8 cellular contexts compared by ENCODE assay signal in the genomic region with DNA sequence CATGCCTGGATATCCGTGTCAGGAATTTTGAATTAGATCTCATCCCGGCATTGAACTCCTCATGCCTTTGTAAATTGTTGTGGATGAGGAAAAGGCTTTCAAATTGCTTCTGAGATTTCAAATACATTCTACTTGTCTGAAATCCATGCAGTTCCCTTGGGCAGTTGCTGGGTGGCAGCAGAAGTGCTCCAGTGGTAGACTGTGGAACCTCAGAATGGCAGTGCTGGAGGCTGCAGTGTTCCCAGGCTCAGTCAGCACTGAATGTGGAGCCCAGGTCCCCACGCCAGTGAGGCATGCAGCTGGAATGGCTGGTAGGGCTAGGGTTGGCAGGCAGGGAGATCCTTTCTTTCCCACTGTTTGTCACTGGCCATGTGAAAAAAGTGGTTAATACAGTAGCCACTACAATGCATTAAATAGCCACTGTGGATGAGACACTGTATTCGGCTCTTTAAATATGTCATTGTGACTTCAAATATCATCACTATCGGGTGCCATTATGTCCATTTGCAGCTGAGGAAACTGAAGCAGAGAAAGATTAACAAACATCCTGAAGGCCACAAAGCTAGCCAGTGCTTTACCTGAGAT.
DNase-seq lines count a peak whose midpoint lies in the region; ATAC-seq and TF ChIP-seq lines count a peak whose summit lies in the region.

No MANE protein-coding gene starts in this region.

- no peaks in the 10 kb centered on the region for H3K9me3 ChIP-seq in upper lobe of left lung

- H3K36me3 ChIP-seq in upper lobe of left lung = no peaks in the 10 kb centered on the region

- H3K27ac ChIP-seq in coronary artery = no peak overlapping the region
- H3K27ac ChIP-seq in upper lobe of left lung = no peak overlapping the region

- DNase-seq in NCI-H2107 treated with DMSO at 0.1 percent for 48 hours (lab: John Stamatoyannopoulos, UW; ENCODE audit: unreplicated experiment) = peak; percentile 65
- no peak for DNase-seq in NCI-H2107 (lab: John Stamatoyannopoulos, UW)
- peak; percentile 58 for DNase-seq in NCI-H1694 (lab: John Stamatoyannopoulos, UW)
- DNase-seq in SW480 (ENCODE audit: low spot score) = peak; percentile 85
- DNase-seq in coronary artery (ENCODE audit: low spot score) = peak; percentile 70
- DNase-seq in lung microvascular endothelial cell (ENCODE audit: low read depth in 2 of 2) = peak; percentile 28 to 75
- DNase-seq in upper lobe of left lung = peak in 1 of 2 donors; percentile 62

- ATAC-seq in HG02642 (IDR thresholded peaks at IDR 0.05; ENCODE audit: poor library complexity, unreplicated experiment) = peak; percentile 75
- peak; percentile 53 to 69 for ATAC-seq in upper lobe of left lung (ENCODE audit: low FRiP score in 2 of 2)

- TF ChIP-seq POLR2A in upper lobe of left lung (IDR thresholded peaks at IDR 0.05) = no peak

- no peaks in the 10 kb centered on the region for H3K4me1 ChIP-seq in upper lobe of left lung

- no peak overlapping the region for H3K4me3 ChIP-seq in coronary artery
- no peak overlapping the region for H3K4me3 ChIP-seq in upper lobe of left lung

- H3K27me3 ChIP-seq in upper lobe of left lung = no peaks in the 10 kb centered on the region

- 58 to 74% methylated on average over 5 of the region's 5 CpGs for WGBS in upper lobe of left lung, 2 donors

- TF ChIP-seq CTCF in coronary artery (IDR thresholded peaks at IDR 0.05) = peak; percentile 11
- TF ChIP-seq CTCF in upper lobe of left lung (IDR thresholded peaks at IDR 0.05) = peak; percentile 14 to 70 (median 44)

- no peak for TF ChIP-seq EP300 in upper lobe of left lung (IDR thresholded peaks at IDR 0.05)
